18 cellular contexts compared by ENCODE assay signal in the genomic region with DNA sequence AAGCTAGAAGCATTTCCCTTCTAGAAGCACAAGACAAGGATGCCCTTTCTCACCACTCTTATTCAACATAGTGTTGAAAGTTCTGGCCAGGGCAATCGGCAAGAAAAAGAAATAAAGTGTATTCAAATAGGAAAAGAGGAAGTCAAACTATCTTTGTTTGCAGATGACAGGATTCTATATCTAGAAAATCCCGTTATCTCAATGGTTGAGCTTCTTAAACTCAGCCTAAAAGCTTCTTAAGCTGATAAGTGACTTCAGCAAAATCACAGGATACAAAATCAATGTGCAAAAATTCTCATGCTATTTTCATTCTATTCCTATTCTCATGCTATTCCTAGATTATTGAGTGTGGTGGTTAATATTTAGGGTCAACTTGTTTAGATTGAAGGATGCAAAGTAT.
"Had no signal": no experiment of that assay in that cellular context is flagged by ENCODE, and none has a peak within 500 bp of the region (broad histone marks: within the 10 kb centered on the region; RNA-seq: fewer than 3 reads in every experiment).

No MANE protein-coding gene starts in this region.

- H3K36me3 ChIP-seq: gastrocnemius medialis, neural progenitor cell, right lobe of liver, suprapubic skin, transverse colon, upper lobe of right lung, uterus had no signal

- H3K27me3 ChIP-seq: gastrocnemius medialis, neural progenitor cell, right lobe of liver, suprapubic skin, transverse colon, upper lobe of right lung, uterus had no signal

- H3K4me3 ChIP-seq: gastrocnemius medialis, lung, neural progenitor cell, right lobe of liver, suprapubic skin, transverse colon, upper lobe of right lung, uterus had no signal

- H2AFZ ChIP-seq: neural progenitor cell, parathyroid adenoma had no signal

- H3K4me2 ChIP-seq: neural progenitor cell had no signal

- H3K79me2 ChIP-seq: parathyroid adenoma had no signal

- H3K9me3 ChIP-seq: gastrocnemius medialis, right lobe of liver, suprapubic skin, transverse colon, upper lobe of right lung, uterus had no signal

- H3K27ac ChIP-seq: gastrocnemius medialis, neural progenitor cell, parathyroid adenoma, right lobe of liver, suprapubic skin, transverse colon, upper lobe of right lung, uterus had no signal

- DNase-seq: cortex of kidney; gastrocnemius medialis; head of caudate nucleus; kidney; midbrain; naive thymus-derived CD4-positive, alpha-beta T cell; right lobe of liver; small intestine; stimulated activated CD4-positive, alpha-beta T cell treated with anti-CD3 and anti-CD28 coated beads, Interleukin-15, amount 100 ng/mL, for 24 hours; stimulated activated CD4-positive, alpha-beta T cell treated with anti-CD3 and anti-CD28 coated beads, Interleukin-2, amount 100 ng/mL, for 48 hours; stimulated activated naive B cell treated with anti-CD40 and anti-IgM and Interleukin-4, amounts not matched to agents 10 μg/mL and 1 μg/mL and 100 μg/mL, for 72 hours; transverse colon; upper lobe of right lung; uterus had no signal

- H3K4me1 ChIP-seq: parathyroid adenoma, right lobe of liver, suprapubic skin, transverse colon, upper lobe of right lung had no signal
